Comparison of ENCODE assay signal across 10 cellular contexts in genomic region chr7:130930710-130931109, GRCh38.
DNase-seq lines count a peak whose midpoint lies in the region; ATAC-seq, FAIRE-seq and TF ChIP-seq lines count a peak whose summit lies in the region.
"Had no signal": no experiment of that assay in that cellular context is flagged by ENCODE, and none has a peak within 500 bp of the region (broad histone marks: within the 10 kb centered on the region; RNA-seq: fewer than 3 reads in every experiment).

No MANE protein-coding gene starts in this region.

- 58% methylated on average over 7 of the region's 7 CpGs for WGBS in esophagus muscularis mucosa
- WGBS in spleen, 5 donors, result 56 to 87% (median 61%) methylated on average over 7 of the region's 7 CpGs

- H3K27me3 ChIP-seq in DOHH2 (ENCODE audit: control insufficient read depth, low read length), result no peaks in the 10 kb centered on the region
- no peaks in the 10 kb centered on the region for H3K27me3 ChIP-seq in esophagus muscularis mucosa
- H3K27me3 ChIP-seq in spleen (replicated peaks in 1 of 7), result no peaks in the 10 kb centered on the region
- H3K27me3 ChIP-seq: heart left ventricle had no signal

- ATAC-seq in T-helper 17 cell, result peak; percentile 0

- H3K4me3 ChIP-seq in DOHH2 (ENCODE audit: low read length) (no peak overlapping the region), esophagus muscularis mucosa (no peak overlapping the region), spleen (no peak overlapping the region)
- H3K4me3 ChIP-seq: heart left ventricle had no signal

- H3K27ac Mint-ChIP-seq in T-helper 17 cell, result no peak overlapping the region

- H3K27me3 Mint-ChIP-seq in T-helper 17 cell, result no peaks in the 10 kb centered on the region

- peaks cover 72% of the 10 kb centered on the region for H3K79me2 ChIP-seq in DOHH2 (ENCODE audit: control insufficient read depth, low read length)

- H3F3A ChIP-seq in DOHH2 (ENCODE audit: control insufficient read depth, insufficient read depth), result no peaks in the 10 kb centered on the region

- peaks cover 17% of the 10 kb centered on the region for H3K36me3 Mint-ChIP-seq in T-helper 17 cell (ENCODE audit: low read depth)

- peak overlapping the region; percentile 81 for H3K4me3 Mint-ChIP-seq in T-helper 17 cell

- no peaks in the 10 kb centered on the region for H3K9me2 ChIP-seq in DOHH2 (replicated peaks; ENCODE audit: control insufficient read depth, low read length)

- no peak overlapping the region for H3K27ac ChIP-seq in DOHH2 (ENCODE audit: low read depth, low read length)
- H3K27ac ChIP-seq in esophagus muscularis mucosa (replicated peaks in 1 of 4), result peak overlapping the region in 3 of 4 donors; percentile 25 to 57 (median 51)
- H3K27ac ChIP-seq in spleen, result peak overlapping the region; percentile 14 to 90 (median 81)

- intact Hi-C loops in esophagus muscularis mucosa (cut with DNase I) (no loop called here), spleen (cut with DNase I; ENCODE audit: low total_unique reads) (no loop called here)

- H3K4me1 Mint-ChIP-seq in T-helper 17 cell, result peaks cover 69% of the 10 kb centered on the region

- DNase-seq in T-helper 17 cell (no peak), esophagus muscularis mucosa (ENCODE audit: extremely low spot score) (no peak), spleen (no peak), HTR-8/SVneo (ENCODE audit: insufficient read length, low spot score) (no peak), COLO668 (lab: John Stamatoyannopoulos, UW; ENCODE audit: unreplicated experiment) (no peak), pons (ENCODE audit: low spot score) (no peak)
- DNase-seq: EL, heart left ventricle, NCI-H187 had no signal

- H3K36me3 ChIP-seq in DOHH2 (ENCODE audit: control insufficient read depth, low read length) (peaks cover 26% of the 10 kb centered on the region), esophagus muscularis mucosa (peaks cover 0 to 25% (median 9%) of the 10 kb centered on the region in 4 donors), spleen (peaks cover 0 to 43% (median 4%) of the 10 kb centered on the region in 6 donors)

- H4K20me1 ChIP-seq in DOHH2 (ENCODE audit: control insufficient read depth, insufficient read depth, low read depth, low read length), result peaks cover 14% of the 10 kb centered on the region; the same call in 1 of the 2 replicates

- H3K4me1 ChIP-seq in DOHH2 (ENCODE audit: control insufficient read depth, low read length) (peaks cover 32% of the 10 kb centered on the region), esophagus muscularis mucosa (peaks cover 13 to 60% (median 39%) of the 10 kb centered on the region in 4 donors), spleen (peaks cover 31 to 98% (median 72%) of the 10 kb centered on the region in 6 donors)

- TF ChIP-seq POLR2A in esophagus muscularis mucosa (IDR thresholded peaks at IDR 0.05; ENCODE audit: low read depth), result no peak
- TF ChIP-seq POLR2A in spleen (IDR thresholded peaks at IDR 0.05), result no peak

- peak overlapping the region; percentile 2; the same call in 1 of the 2 replicates for H3K4me2 ChIP-seq in DOHH2 (ENCODE audit: low read length)

- H3K9me3 ChIP-seq in DOHH2 (ENCODE audit: control insufficient read depth, insufficient read depth, low read length) (no peaks in the 10 kb centered on the region), T-helper 17 cell (ENCODE audit: control insufficient read depth, low read length, poor library complexity, severe bottlenecking) (no peaks in the 10 kb centered on the region), esophagus muscularis mucosa (no peaks in the 10 kb centered on the region), spleen (no peaks in the 10 kb centered on the region)
- H3K9me3 ChIP-seq: heart left ventricle had no signal

- FAIRE-seq in HTR-8/SVneo (lab: Jason Lieb, UNC), result no peak

- TF ChIP-seq CTCF in DOHH2 (IDR thresholded peaks at IDR 0.05; ENCODE audit: low read depth, low read length, poor library complexity, severe bottlenecking), result no peak
- no peak for TF ChIP-seq CTCF in esophagus muscularis mucosa (IDR thresholded peaks at IDR 0.05)
- no peak for TF ChIP-seq CTCF in spleen (IDR thresholded peaks at IDR 0.05 in 8 of 11, conservative IDR thresholded peaks at IDR 0.05 in 3 of 11)

- no peak for TF ChIP-seq EP300 in esophagus muscularis mucosa (IDR thresholded peaks at IDR 0.05)
